18 cellular contexts compared by ENCODE assay signal in genomic region chr12:94193623-94194022, GRCh38. TPM values are rescaled to one million over a fixed set of nuclear protein-coding genes. Genes with fewer than 3 reads are reported as not detected.
A peak's percentile ranks its signal among the peaks of the same experiment; 100 is the strongest.
DNase-seq lines count a peak whose midpoint lies in the region; ATAC-seq, FAIRE-seq and TF ChIP-seq lines count a peak whose summit lies in the region.
"Had no signal": no experiment of that assay in that cellular context is flagged by ENCODE, and none has a peak within 500 bp of the region (broad histone marks: within the 10 kb centered on the region; RNA-seq: fewer than 3 reads in every experiment).

No MANE protein-coding gene starts in this region.

- H3K36me3 ChIP-seq in BLaER1: no peaks in the 10 kb centered on the region
- peaks cover 7% of the 10 kb centered on the region; the same call in 1 of the 2 replicates for H3K36me3 ChIP-seq in Karpas-422 (ENCODE audit: insufficient read depth, low read length)
- H3K36me3 ChIP-seq in OCI-LY7 (ENCODE audit: insufficient read depth, low read length): peaks cover 7% of the 10 kb centered on the region; the same call in 1 of the 2 replicates
- H3K36me3 ChIP-seq: SJSA1 had no signal

- H3K4me1 Mint-ChIP-seq in memory B cell: peaks cover 18% of the 10 kb centered on the region

- H3K9ac ChIP-seq in BLaER1: no peak overlapping the region
- no peak overlapping the region for H3K9ac ChIP-seq in Karpas-422 (ENCODE audit: low read length)
- H3K9ac ChIP-seq: BLaER1 treated with 17β-estradiol and CSF1 and Interleukin-3, amounts not matched to agents 10 nM and 100 nM had no signal

- intact Hi-C loops in OCI-LY7 (cut with micrococcal nuclease; ENCODE audit: unreplicated experiment): no loop called here

- peak overlapping the region; percentile 18 for H3K27ac Mint-ChIP-seq in memory B cell

- ATAC-seq in memory B cell (ENCODE audit: low read depth) (no peak), GM18511 (IDR thresholded peaks at IDR 0.05; ENCODE audit: unreplicated experiment) (no peak)
- ATAC-seq: Right ventricle myocardium inferior had no signal

- H3K4me2 ChIP-seq in BLaER1 (peak overlapping the region; percentile 23; the same call in 1 of the 2 replicates), Karpas-422 (ENCODE audit: low read depth, low read length, poor library complexity, severe bottlenecking) (peak overlapping the region; percentile 40), OCI-LY7 (ENCODE audit: low read length) (peak overlapping the region; percentile 54)

- BruUV-seq in OCI-LY7 (replicated peaks; lab: Mats Ljungman, UMichigan): no TSS peak

- FAIRE-seq in GM19239 (lab: Jason Lieb, UNC): no peak
- FAIRE-seq: GM18507, HTR-8/SVneo had no signal

- H3K4me3 ChIP-seq in BLaER1 (no peak overlapping the region), Karpas-422 (ENCODE audit: low read length) (no peak overlapping the region), OCI-LY7 (ENCODE audit: low read depth, low read length, poor library complexity, severe bottlenecking) (no peak overlapping the region)
- H3K4me3 ChIP-seq: BLaER1 treated with 17β-estradiol and CSF1 and Interleukin-3, amounts not matched to agents 10 nM and 100 nM; SJSA1 had no signal

- H3K79me2 ChIP-seq in Karpas-422 (ENCODE audit: low read length) (no peaks in the 10 kb centered on the region), OCI-LY7 (ENCODE audit: insufficient read depth, low read depth, low read length) (no peaks in the 10 kb centered on the region)

- CTCF ChIA-PET in OCI-LY7 (lab: Charles Lee; ENCODE audit: unreplicated experiment): no interaction called here

- no peak overlapping the region for H3K4me3 Mint-ChIP-seq in memory B cell
- H3K4me3 Mint-ChIP-seq: CD4-positive, alpha-beta memory T cell had no signal

- no peak for TF ChIP-seq CTCF in OCI-LY7 (conservative IDR thresholded peaks at IDR 0.05; ENCODE audit: low read length)

- H3K27me3 ChIP-seq in BLaER1: no peaks in the 10 kb centered on the region
- H3K27me3 ChIP-seq in Karpas-422 (ENCODE audit: low read length): no peaks in the 10 kb centered on the region
- H3K27me3 ChIP-seq: BLaER1 treated with 17β-estradiol and CSF1 and Interleukin-3, amounts not matched to agents 10 nM and 100 nM; SJSA1 had no signal

- DNase-seq in Karpas-422 (no peak), OCI-LY7 (ENCODE audit: low spot score) (no peak), memory B cell (ENCODE audit: low spot score in 2 of 2) (no peak), AG08396 (ENCODE audit: low spot score) (no peak), GM19239 (ENCODE audit: insufficient read length, low spot score) (no peak)
- DNase-seq: CD4-positive, alpha-beta memory T cell; GDM1; KG1; NCI-H1694; NCI-H2107; NCI-H774 had no signal

- peaks cover 52% of the 10 kb centered on the region for H3K36me3 Mint-ChIP-seq in memory B cell

- H2AFZ ChIP-seq in Karpas-422 (ENCODE audit: low read length): no peak overlapping the region
- H2AFZ ChIP-seq in OCI-LY7 (ENCODE audit: low read length): no peak overlapping the region

- no peaks in the 10 kb centered on the region for H3K27me3 Mint-ChIP-seq in memory B cell
- H3K27me3 Mint-ChIP-seq: CD4-positive, alpha-beta memory T cell had no signal

- H3K9me3 Mint-ChIP-seq in memory B cell: peaks cover 4% of the 10 kb centered on the region

- H4K20me1 ChIP-seq in BLaER1 (no peaks in the 10 kb centered on the region), Karpas-422 (ENCODE audit: insufficient read depth, low read depth, low read length) (no peaks in the 10 kb centered on the region), OCI-LY7 (ENCODE audit: insufficient read depth, low read length) (no peaks in the 10 kb centered on the region)
- H4K20me1 ChIP-seq: BLaER1 treated with 17β-estradiol and CSF1 and Interleukin-3, amounts not matched to agents 10 nM and 100 nM had no signal

- H3K9me3 ChIP-seq in BLaER1 (0 out of 2 replicates have a peak, but pooled peaks cover 12% of the 10 kb centered on the region), Karpas-422 (ENCODE audit: low read length) (no peaks in the 10 kb centered on the region; the same call in 1 of the 2 replicates), OCI-LY7 (ENCODE audit: low read length) (peaks cover 22% of the 10 kb centered on the region; the same call in 1 of the 2 replicates)
- H3K9me3 ChIP-seq: SJSA1 had no signal

- no peak overlapping the region for H3K27ac ChIP-seq in BLaER1
- H3K27ac ChIP-seq in Karpas-422 (ENCODE audit: low read length): peak overlapping the region; percentile 61
- H3K27ac ChIP-seq in OCI-LY7 (ENCODE audit: low read depth, low read length, poor library complexity, severe bottlenecking): peak overlapping the region; percentile 73
- H3K27ac ChIP-seq: BLaER1 treated with 17β-estradiol and CSF1 and Interleukin-3, amounts not matched to agents 10 nM and 100 nM; SJSA1 had no signal

- H3K9me2 ChIP-seq in Karpas-422 (replicated peaks; ENCODE audit: insufficient read depth, low read length) (no peaks in the 10 kb centered on the region), OCI-LY7 (ENCODE audit: insufficient read depth, low read length) (no peaks in the 10 kb centered on the region)

- POLR2A ChIA-PET in OCI-LY7 (lab: Charles Lee): interaction anchor here (1.2 to 2.7 kb wide), 4 partner anchors 10 to 19 kb away, joined by 4 to 20 read pairs (median 14); no protein-coding TSS in a partner anchor

- peaks cover 12% of the 10 kb centered on the region for H3K4me1 ChIP-seq in BLaER1
- H3K4me1 ChIP-seq in Karpas-422 (ENCODE audit: low read length): peaks cover 18% of the 10 kb centered on the region
- peaks cover 17% of the 10 kb centered on the region for H3K4me1 ChIP-seq in OCI-LY7 (ENCODE audit: insufficient read depth, low read length, poor library complexity, severe bottlenecking)
- H3K4me1 ChIP-seq: SJSA1 had no signal

RNA-seq across cellular contexts. Expression of gene PLXNC1, which starts 45.2 kb away (rescaled TPM):
- total RNA-seq in Karpas-422 (2014; rRNA removed; shearing (Covaris generic); ENCODE audit: low replicate concordance): 7.9 and 11.9 TPM in 2 replicates
- 3.6 and 4.5 TPM in 2 replicates for total RNA-seq in OCI-LY7 (2014; rRNA removed; shearing (Covaris generic))
- total RNA-seq in OCI-LY7 (2022): 8.0 and 9.1 TPM in 2 replicates
